Comparison of ENCODE assay signal across 11 cellular contexts in the genomic region with DNA sequence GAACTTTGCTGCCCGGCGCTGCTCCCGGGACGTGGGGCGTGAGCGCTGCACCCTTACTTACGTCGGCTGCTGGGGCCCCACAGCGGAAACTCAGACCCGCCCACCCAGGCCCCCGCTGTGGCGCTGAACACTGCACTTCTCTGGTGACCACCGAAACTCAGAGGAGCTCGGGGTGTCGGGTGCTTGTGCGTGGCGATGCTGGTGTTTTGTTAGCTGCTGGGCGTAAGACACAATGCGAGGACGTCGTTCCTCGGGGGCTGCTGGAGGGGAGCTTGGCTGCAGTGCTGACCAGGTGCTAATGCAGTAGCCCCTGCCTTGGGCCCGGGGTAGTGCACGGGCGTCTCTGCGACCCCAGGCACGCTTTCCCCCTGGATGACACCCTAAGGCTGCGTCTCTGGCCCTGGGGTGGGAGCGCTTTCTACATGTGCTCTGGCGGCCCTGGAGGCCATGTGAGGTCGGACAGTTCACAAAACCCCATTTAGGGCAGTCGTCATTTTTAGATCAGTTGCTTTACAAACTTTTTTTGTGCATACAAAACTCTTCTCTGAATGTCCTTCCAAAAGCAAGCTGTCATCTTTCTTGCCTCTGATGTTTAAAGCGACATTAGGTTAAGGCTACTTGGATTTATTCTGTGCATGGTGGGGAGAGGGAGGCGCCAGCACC. TPM values are rescaled to one million over a fixed set of nuclear protein-coding genes. Genes with fewer than 3 reads are reported as not detected.
DNase-seq lines count a peak whose midpoint lies in the region; ATAC-seq, FAIRE-seq and TF ChIP-seq lines count a peak whose summit lies in the region.
"Had no signal": no experiment of that assay in that cellular context is flagged by ENCODE, and none has a peak within 500 bp of the region (broad histone marks: within the 10 kb centered on the region; RNA-seq: fewer than 3 reads in every experiment).

No MANE protein-coding gene starts in this region.

- peak overlapping the region; percentile 47 to 100; a peak in 3 of 4 replicates for H3K27ac ChIP-seq in SK-N-SH (ENCODE audit: low read depth in 2 of 2, low read length in 1 of 2)
- H3K27ac ChIP-seq in endothelial cell of umbilical vein (ENCODE audit: insufficient read depth, low read depth, low read length), result peak overlapping the region; percentile 97
- H3K27ac ChIP-seq in upper lobe of left lung, result peak overlapping the region; percentile 95 to 98 (median 96)
- H3K27ac ChIP-seq: SK-N-MC had no signal

- WGBS in SK-N-SH (ENCODE audit: low lambda C conversion rate), result 88% methylated on average over 25 of the region's 34 CpGs
- WGBS in upper lobe of left lung, 2 donors, result 87 to 88% methylated on average over 30 to 34 of the region's 34 CpGs

- no peak for FAIRE-seq in endothelial cell of umbilical vein (lab: Jason Lieb, UNC)

- H4K20me1 ChIP-seq in SK-N-SH (ENCODE audit: insufficient read depth), result peaks cover 13% of the 10 kb centered on the region; the same call in 1 of the 2 replicates
- no peaks in the 10 kb centered on the region for H4K20me1 ChIP-seq in endothelial cell of umbilical vein (replicated peaks; ENCODE audit: control insufficient read depth, extremely low read depth, insufficient read depth, low read length)

- POLR2A ChIA-PET in SK-N-SH (lab: Yijun Ruan, JAX), result no interaction called here
- POLR2A ChIA-PET in endothelial cell of umbilical vein (lab: Charles Lee), result no interaction called here

- H3K4me3 Mint-ChIP-seq in neural crest cell, result peak overlapping the region; percentile 8
- H3K4me3 Mint-ChIP-seq: activated CD8-positive, alpha-beta memory T cell treated with anti-CD3 and anti-CD28 coated beads, Interleukin-2, amount 10 ng/mL, durations not matched to agents 7 days and 5 days had no signal

- H3F3A ChIP-seq in SK-N-SH (replicated peaks; ENCODE audit: insufficient read depth), result peaks cover 37% of the 10 kb centered on the region

- no peaks in the 10 kb centered on the region for H3K9me2 ChIP-seq in SK-N-SH

- no peak overlapping the region for H3K27ac Mint-ChIP-seq in neural crest cell (ENCODE audit: unreplicated experiment)
- H3K27ac Mint-ChIP-seq: activated CD8-positive, alpha-beta memory T cell treated with anti-CD3 and anti-CD28 coated beads, Interleukin-2, amount 10 ng/mL, durations not matched to agents 7 days and 5 days had no signal

- H2AFZ ChIP-seq in SK-N-SH (ENCODE audit: low read depth), result no peak overlapping the region
- no peak overlapping the region for H2AFZ ChIP-seq in endothelial cell of umbilical vein (ENCODE audit: low read depth, low read length)

- H3K4me1 ChIP-seq in SK-N-SH (ENCODE audit: control insufficient read depth in 1 of 2, insufficient read depth in 2 of 2, low read depth in 1 of 2, low read length in 1 of 2) (peaks cover 47 to 61% of the 10 kb centered on the region in 2 experiments; a peak in 3 of 4 replicates), endothelial cell of umbilical vein (ENCODE audit: control insufficient read depth, extremely low read depth, insufficient read depth, low read length) (peaks cover 59% of the 10 kb centered on the region), upper lobe of left lung (peaks cover 52 to 75% (median 60%) of the 10 kb centered on the region in 4 donors)

- H3K36me3 ChIP-seq in SK-N-SH (replicated peaks in 1 of 2; ENCODE audit: control insufficient read depth in 1 of 2, insufficient read depth in 2 of 2, low read length in 1 of 2) (peaks cover 0 to 19% of the 10 kb centered on the region in 2 experiments), endothelial cell of umbilical vein (ENCODE audit: control insufficient read depth in 2 of 2, extremely low read depth in 1 of 2, insufficient read depth in 2 of 2, low read length in 2 of 2) (peaks cover 6 to 15% of the 10 kb centered on the region in 2 experiments), upper lobe of left lung (peaks cover 18 to 44% (median 33%) of the 10 kb centered on the region in 4 donors)

- no peak for DNase-seq in SK-N-SH
- DNase-seq in endothelial cell of umbilical vein (ENCODE audit: low read depth, low spot score), result no peak
- DNase-seq in neural crest cell (ENCODE audit: low read depth, low spot score), result no peak
- peak in 1 of 2 donors; percentile 80 for DNase-seq in upper lobe of left lung
- no peak for DNase-seq in stimulated activated CD4-positive, alpha-beta T cell treated with anti-CD3 and anti-CD28 coated beads, Interleukin-2, amount 100 ng/mL, for 48 hours
- DNase-seq: activated CD8-positive, alpha-beta memory T cell treated with anti-CD3 and anti-CD28 coated beads, Interleukin-2, amount 10 ng/mL, durations not matched to agents 7 days and 5 days; NCI-H1930 had no signal

- peak overlapping the region; percentile 98 for H3K9ac ChIP-seq in SK-N-SH
- H3K9ac ChIP-seq in endothelial cell of umbilical vein (replicated peaks; ENCODE audit: extremely low read depth, insufficient read depth, low read length), result peak overlapping the region; percentile 98

- dilution Hi-C loops in endothelial cell of umbilical vein (cut with MboI; ENCODE audit: extremely low pct_ligation_motif_present, low sequenced_read_pairs), result no loop called here

- H3K4me3 ChIP-seq in SK-N-SH (ENCODE audit: low read depth in 2 of 2, low read length in 1 of 2) (no peak overlapping the region), endothelial cell of umbilical vein (replicated peaks in 1 of 3; ENCODE audit: insufficient read depth in 1 of 3, low read depth in 1 of 3, low read length in 3 of 3) (no peak overlapping the region), upper lobe of left lung (peak overlapping the region in 2 of 4 donors; percentile 47 to 57)

- intact Hi-C loops in endothelial cell of umbilical vein (cut with micrococcal nuclease), result no loop called here

- TF ChIP-seq EP300 in SK-N-SH (IDR thresholded peaks at IDR 0.05; ENCODE audit: borderline replicate concordance in 1 of 2, low read depth in 1 of 2, low read length in 1 of 2), result no peak
- TF ChIP-seq EP300 in upper lobe of left lung (IDR thresholded peaks at IDR 0.05), result no peak

- H3K4me2 ChIP-seq in SK-N-SH, result peak overlapping the region; percentile 100
- peak overlapping the region; percentile 7 for H3K4me2 ChIP-seq in endothelial cell of umbilical vein (ENCODE audit: insufficient read depth, low read length)

- H3K4me1 Mint-ChIP-seq in neural crest cell, result peaks cover 26% of the 10 kb centered on the region

- H3K27me3 Mint-ChIP-seq in neural crest cell (ENCODE audit: low read depth), result peaks cover 44% of the 10 kb centered on the region
- H3K27me3 Mint-ChIP-seq: activated CD8-positive, alpha-beta memory T cell treated with anti-CD3 and anti-CD28 coated beads, Interleukin-2, amount 10 ng/mL, durations not matched to agents 7 days and 5 days had no signal

- no peaks in the 10 kb centered on the region for H3K9me3 ChIP-seq in SK-N-SH
- H3K9me3 ChIP-seq in endothelial cell of umbilical vein (replicated peaks; ENCODE audit: control insufficient read depth, insufficient read depth, low read length), result no peaks in the 10 kb centered on the region
- no peaks in the 10 kb centered on the region for H3K9me3 ChIP-seq in upper lobe of left lung

- TF ChIP-seq POLR2A in endothelial cell of umbilical vein (IDR thresholded peaks at IDR 0.05; ENCODE audit: low read depth, low read length), result no peak
- no peak for TF ChIP-seq POLR2A in upper lobe of left lung (IDR thresholded peaks at IDR 0.05)

- H3K9me3 Mint-ChIP-seq in neural crest cell, result no peaks in the 10 kb centered on the region

- TF ChIP-seq RAD21 in SK-N-SH (IDR thresholded peaks at IDR 0.05; ENCODE audit: low read length), result no peak

- CTCF ChIA-PET in SK-N-SH (lab: Yijun Ruan, JAX), result interaction anchor here (0.9 to 4.0 kb wide), 4 partner anchors 19 to 62 kb away, joined by 3 to 24 read pairs (median 6); a partner anchor contains a TSS
- CTCF ChIA-PET in endothelial cell of umbilical vein (lab: Charles Lee), result interaction anchor here (0.6 to 1.3 kb wide), 3 partner anchors 13 to 26 kb away, joined by 3 to 4 read pairs (median 3); no protein-coding TSS in a partner anchor

- TF ChIP-seq CTCF in SK-N-SH (IDR thresholded peaks at IDR 0.05), result no peak
- no peak for TF ChIP-seq CTCF in endothelial cell of umbilical vein (IDR thresholded peaks at IDR 0.05; ENCODE audit: extremely low read depth in 1 of 2, insufficient read depth in 1 of 2, low read depth in 1 of 2, low read length in 2 of 2)
- TF ChIP-seq CTCF in neural crest cell (conservative IDR thresholded peaks at IDR 0.05), result no peak
- no peak for TF ChIP-seq CTCF in upper lobe of left lung (IDR thresholded peaks at IDR 0.05)

- no peaks in the 10 kb centered on the region for H3K36me3 Mint-ChIP-seq in neural crest cell (ENCODE audit: low read depth)

- ATAC-seq in SK-N-SH treated with all-trans-retinoic acid at 6 μM for 48 hours (no peak), upper lobe of left lung (ENCODE audit: low FRiP score in 2 of 2) (no peak), HG02884 (IDR thresholded peaks at IDR 0.05; ENCODE audit: unreplicated experiment) (no peak)
- ATAC-seq in activated CD4-positive, CD25-positive, alpha-beta regulatory T cell treated with anti-CD3 and anti-CD28 coated beads, Interleukin-2, amount 50 U/mL, for 24 hours, result no peak
- ATAC-seq: activated CD8-positive, alpha-beta memory T cell treated with anti-CD3 and anti-CD28 coated beads, Interleukin-2, amount 10 ng/mL, durations not matched to agents 7 days and 5 days had no signal

- H3K79me2 ChIP-seq in SK-N-SH (ENCODE audit: insufficient read depth) (peaks cover 88% of the 10 kb centered on the region), endothelial cell of umbilical vein (ENCODE audit: control insufficient read depth, insufficient read depth, low read length) (peaks cover 51% of the 10 kb centered on the region)

- no peaks in the 10 kb centered on the region for H3K9me1 ChIP-seq in endothelial cell of umbilical vein (replicated peaks; ENCODE audit: control insufficient read depth, extremely low read depth, insufficient read depth, low read length)

- no TSS peak for BruUV-seq in endothelial cell of umbilical vein (replicated peaks; lab: Mats Ljungman, UMichigan)

- H3K27me3 ChIP-seq in SK-N-SH (ENCODE audit: insufficient read depth) (no peaks in the 10 kb centered on the region), endothelial cell of umbilical vein (ENCODE audit: control insufficient read depth in 2 of 2, insufficient read depth in 2 of 2, low read length in 2 of 2) (no peaks in the 10 kb centered on the region), upper lobe of left lung (no peaks in the 10 kb centered on the region)

RNA-seq across cellular contexts. Expression of a gene that starts 5.7 kb away (rescaled TPM):
- polyA plus RNA-seq in SK-N-SH (2012; rRNA removed), result 33.0 and 33.2 TPM in 2 replicates
- polyA plus RNA-seq in SK-N-SH (2012; cell fraction: cytosol; rRNA removed), result 8.3 and 12.2 TPM in 2 replicates
- polyA plus RNA-seq in SK-N-SH (2012; cell fraction: nucleus; rRNA removed), result 240 and 252 TPM in 2 replicates
- 39.4 and 66.9 TPM in 2 replicates for total RNA-seq in endothelial cell of umbilical vein
- polyA plus RNA-seq in endothelial cell of umbilical vein, result 22.2 and 23.3 TPM in 2 replicates
- polyA plus RNA-seq in endothelial cell of umbilical vein (2011; cell fraction: cytosol; rRNA removed), result 10.8 and 13.7 TPM in 2 replicates
- polyA plus RNA-seq in endothelial cell of umbilical vein (2011; cell fraction: nucleus; rRNA removed), result 167 and 174 TPM in 2 replicates
- polyA plus RNA-seq in endothelial cell of umbilical vein (2012), result 16.7 and 23.2 TPM in 2 replicates
- 13.0 and 16.2 TPM in 2 replicates for polyA minus RNA-seq in endothelial cell of umbilical vein
- 27.5 TPM for polyA minus RNA-seq in endothelial cell of umbilical vein (2011; cell fraction: cytosol; rRNA and poly(A)+ RNA removed)
- polyA minus RNA-seq in endothelial cell of umbilical vein (2011; cell fraction: nucleus; rRNA and poly(A)+ RNA removed), result 25.4 and 68.6 TPM in 2 replicates
- total RNA-seq in neural crest cell, result 2.5 and 2.9 TPM in 2 replicates
- 100 to 1,000 TPM in 1 of 6 donors, 10 to 100 TPM in 5; 48.0 to 117 (median 77.9) TPM for total RNA-seq in upper lobe of left lung

RNA-seq across cellular contexts. Expression of a gene that starts 19.8 kb away (rescaled TPM):
- polyA plus RNA-seq in SK-N-SH (2012; rRNA removed) (1.5 and 1.8 TPM in 2 replicates), endothelial cell of umbilical vein (0.41 and 0.48 TPM in 2 replicates)
- polyA plus RNA-seq in SK-N-SH (2012; cell fraction: cytosol; rRNA removed), result 0.43 and 0.46 TPM in 2 replicates
- polyA plus RNA-seq in SK-N-SH (2012; cell fraction: nucleus; rRNA removed), result 6.5 and 6.7 TPM in 2 replicates
- total RNA-seq in endothelial cell of umbilical vein (not detected in 2 replicates), neural crest cell (not detected in 2 replicates), upper lobe of left lung (10 to 100 TPM in 3 of 6 donors, 1 to 10 TPM in 3; 5.0 to 11.7 (median 10.4) TPM)
- polyA plus RNA-seq in endothelial cell of umbilical vein (2011; cell fraction: cytosol; rRNA removed), result 0.07 and 0.22 TPM in 2 replicates
- 0.25 and 0.66 TPM in 2 replicates for polyA plus RNA-seq in endothelial cell of umbilical vein (2011; cell fraction: nucleus; rRNA removed)
- 0.07 TPM in 2 replicates for polyA plus RNA-seq in endothelial cell of umbilical vein (2012)
- polyA minus RNA-seq in endothelial cell of umbilical vein, result 0.15 TPM in 1 of 2 replicates, not detected in the other
- 21.1 TPM for polyA minus RNA-seq in endothelial cell of umbilical vein (2011; cell fraction: cytosol; rRNA and poly(A)+ RNA removed)
- polyA minus RNA-seq in endothelial cell of umbilical vein (2011; cell fraction: nucleus; rRNA and poly(A)+ RNA removed), result 0.48 and 0.91 TPM in 2 replicates
- total RNA-seq: activated CD8-positive, alpha-beta memory T cell treated with anti-CD3 and anti-CD28 coated beads, Interleukin-2, amount 10 ng/mL, durations not matched to agents 7 days and 5 days had no signal

RNA-seq across cellular contexts. Expression of a gene that starts 32.0 kb away (rescaled TPM):
- polyA plus RNA-seq in SK-N-SH (2012; rRNA removed), result 35.7 and 48.1 TPM in 2 replicates
- polyA plus RNA-seq in SK-N-SH (2012; cell fraction: cytosol; rRNA removed), result 12.0 and 22.3 TPM in 2 replicates
- 148 and 184 TPM in 2 replicates for polyA plus RNA-seq in SK-N-SH (2012; cell fraction: nucleus; rRNA removed)
- total RNA-seq in endothelial cell of umbilical vein, result 114 and 116 TPM in 2 replicates
- polyA plus RNA-seq in endothelial cell of umbilical vein, result 57.8 and 86.5 TPM in 2 replicates
- 25.1 and 38.8 TPM in 2 replicates for polyA plus RNA-seq in endothelial cell of umbilical vein (2011; cell fraction: cytosol; rRNA removed)
- polyA plus RNA-seq in endothelial cell of umbilical vein (2011; cell fraction: nucleus; rRNA removed), result 99.5 and 107 TPM in 2 replicates
- polyA plus RNA-seq in endothelial cell of umbilical vein (2012), result 48.4 and 56.9 TPM in 2 replicates
- 39.2 and 47.6 TPM in 2 replicates for polyA minus RNA-seq in endothelial cell of umbilical vein
- 50.1 TPM for polyA minus RNA-seq in endothelial cell of umbilical vein (2011; cell fraction: cytosol; rRNA and poly(A)+ RNA removed)
- polyA minus RNA-seq in endothelial cell of umbilical vein (2011; cell fraction: nucleus; rRNA and poly(A)+ RNA removed), result 38.4 and 74.9 TPM in 2 replicates
- 123 and 134 TPM in 2 replicates for total RNA-seq in neural crest cell
- total RNA-seq in upper lobe of left lung, result 100 to 1,000 TPM in 2 of 6 donors, 10 to 100 TPM in 4; 38.6 to 215 (median 72.3) TPM

RNA-seq across cellular contexts. Expression of a gene that starts 33.6 kb away (rescaled TPM):
- polyA plus RNA-seq in SK-N-SH (2012; rRNA removed), result 106 and 109 TPM in 2 replicates
- polyA plus RNA-seq in SK-N-SH (2012; cell fraction: cytosol; rRNA removed), result 71.7 and 94.8 TPM in 2 replicates
- 82.8 and 87.7 TPM in 2 replicates for polyA plus RNA-seq in SK-N-SH (2012; cell fraction: nucleus; rRNA removed)
- 25.5 and 28.4 TPM in 2 replicates for total RNA-seq in endothelial cell of umbilical vein
- polyA plus RNA-seq in endothelial cell of umbilical vein, result 40.4 and 49.7 TPM in 2 replicates
- 48.3 and 57.1 TPM in 2 replicates for polyA plus RNA-seq in endothelial cell of umbilical vein (2011; cell fraction: cytosol; rRNA removed)
- 29.1 and 31.2 TPM in 2 replicates for polyA plus RNA-seq in endothelial cell of umbilical vein (2011; cell fraction: nucleus; rRNA removed)
- 18.9 and 27.6 TPM in 2 replicates for polyA plus RNA-seq in endothelial cell of umbilical vein (2012)
- polyA minus RNA-seq in endothelial cell of umbilical vein, result 11.4 and 14.3 TPM in 2 replicates
- polyA minus RNA-seq in endothelial cell of umbilical vein (2011; cell fraction: cytosol; rRNA and poly(A)+ RNA removed), result 39.1 TPM
- polyA minus RNA-seq in endothelial cell of umbilical vein (2011; cell fraction: nucleus; rRNA and poly(A)+ RNA removed), result 4.4 and 6.7 TPM in 2 replicates
- 50.6 and 57.8 TPM in 2 replicates for total RNA-seq in neural crest cell
- total RNA-seq in upper lobe of left lung, result 10 to 100 TPM; 19.0 to 53.1 (median 21.6) TPM

Comparison
In these comparisons a context has a peak if more than half of its experiments do, and no peak if none do; other contexts are left out.
1. RNA of a gene that starts 5.7 kb away (total RNA-seq): 48.0 to 117 TPM in upper lobe of left lung and 39.4 to 66.9 TPM in endothelial cell of umbilical vein; 2.5 to 2.9 TPM in neural crest cell; every median in the first group is over 10 times any median in the second.
2. Peak in every context shown above with its lines, with median percentiles within 50 percentile points of each other: H3K27ac ChIP-seq.